In genomic region chr2:102355526-102356380, GRCh38 we compare ENCODE assay signal across 1 cellular context.
TF ChIP-seq lines count a peak whose summit lies in the region.

Gene IL18R1 (plus strand): TSS chr2:102355796. CDS start chr2:102362661, 6,865 bp downstream.

TF ChIP-seq in HepG2, 621 proteins besides CTCF, POLR2A, EP300 and RAD21 (continued from another document and continues in another):
- TF ChIP-seq AFF4 (CRISPR knock-in tag; IDR thresholded peaks at IDR 0.05) (no peak), HINFP (CRISPR knock-in tag; IDR thresholded peaks at IDR 0.05; ENCODE audit: low read depth) (0 out of 2 replicates have a peak, but pooled peaks have one; percentile 33), ELF3 (CRISPR knock-in tag; IDR thresholded peaks at IDR 0.05) (peak; percentile 64), ZNF646 (CRISPR knock-in tag; IDR thresholded peaks at IDR 0.05) (no peak), DPF2 (CRISPR knock-in tag; IDR thresholded peaks at IDR 0.05; ENCODE audit: borderline replicate concordance, low read depth) (no peak), ZBED4 (CRISPR knock-in tag; IDR thresholded peaks at IDR 0.05; ENCODE audit: borderline replicate concordance) (peak; percentile 77; the same call in 1 of the 2 replicates), ETV6 (CRISPR knock-in tag; conservative IDR thresholded peaks at IDR 0.05) (peak; percentile 86), RARA (CRISPR knock-in tag; IDR thresholded peaks at IDR 0.05) (0 out of 2 replicates have a peak, but pooled peaks have one; percentile 31), SAP130 (CRISPR knock-in tag; IDR thresholded peaks at IDR 0.05; ENCODE audit: low read depth) (0 out of 2 replicates have a peak, but pooled peaks have one; percentile 33), ZBTB7A (CRISPR knock-in tag; IDR thresholded peaks at IDR 0.05) (0 out of 2 replicates have a peak, but pooled peaks have one; percentile 71), ZNF567 (CRISPR knock-in tag; IDR thresholded peaks at IDR 0.05; ENCODE audit: borderline replicate concordance) (0 out of 2 replicates have a peak, but pooled peaks have one; percentile 76), NRL (CRISPR knock-in tag; IDR thresholded peaks at IDR 0.05; ENCODE audit: borderline replicate concordance) (peak; percentile 56), YY1 (IDR thresholded peaks at IDR 0.05; ENCODE audit: insufficient read depth, insufficient replicate concordance, low read depth, low read length) (peak; percentile 82), TCF12 (IDR thresholded peaks at IDR 0.05) (no peak), TCF12 (CRISPR knock-in tag; IDR thresholded peaks at IDR 0.05) (peak; percentile 74; the same call in 1 of the 2 replicates), ZNF331 (CRISPR knock-in tag; IDR thresholded peaks at IDR 0.05) (peak; percentile 79), MED8 (CRISPR knock-in tag; IDR thresholded peaks at IDR 0.05; ENCODE audit: insufficient replicate concordance) (no peak), ZNF12 (CRISPR knock-in tag; IDR thresholded peaks at IDR 0.05) (no peak), RFX1 (IDR thresholded peaks at IDR 0.05) (no peak), TRAFD1 (CRISPR knock-in tag; IDR thresholded peaks at IDR 0.05; ENCODE audit: borderline replicate concordance) (no peak), SMAD3 (CRISPR knock-in tag; IDR thresholded peaks at IDR 0.05) (peak; percentile 65; the same call in 1 of the 2 replicates), ZNF678 (CRISPR knock-in tag; IDR thresholded peaks at IDR 0.05) (no peak), DMAP1 (CRISPR knock-in tag; IDR thresholded peaks at IDR 0.05) (no peak; the same call in 1 of the 2 replicates), PCBP1 (IDR thresholded peaks at IDR 0.05; ENCODE audit: borderline replicate concordance, low read depth, low read length) (0 out of 2 replicates have a peak, but pooled peaks have one; percentile 21), ZNF441 (CRISPR knock-in tag; IDR thresholded peaks at IDR 0.05; ENCODE audit: borderline replicate concordance) (no peak), ZNF790 (CRISPR knock-in tag; IDR thresholded peaks at IDR 0.05; ENCODE audit: borderline replicate concordance) (no peak), ZFY (CRISPR knock-in tag; IDR thresholded peaks at IDR 0.05) (peak; percentile 75), NR1H2 (CRISPR knock-in tag; IDR thresholded peaks at IDR 0.05; ENCODE audit: borderline replicate concordance, low read depth) (no peak), ZNF34 (CRISPR knock-in tag; IDR thresholded peaks at IDR 0.05; ENCODE audit: borderline replicate concordance) (no peak), ZSCAN22 (CRISPR knock-in tag; IDR thresholded peaks at IDR 0.05) (no peak), FOXJ3 (CRISPR knock-in tag; IDR thresholded peaks at IDR 0.05; ENCODE audit: borderline replicate concordance) (no peak), ZNF264 (CRISPR knock-in tag; IDR thresholded peaks at IDR 0.05) (no peak), ZNF816 (CRISPR knock-in tag; IDR thresholded peaks at IDR 0.05; ENCODE audit: borderline replicate concordance) (0 out of 2 replicates have a peak, but pooled peaks have one; percentile 18), ZNF501 (CRISPR knock-in tag; IDR thresholded peaks at IDR 0.05) (peak; percentile 92), KAT2B (IDR thresholded peaks at IDR 0.05; ENCODE audit: borderline replicate concordance, low read depth, low read length) (no peak), ZNF574 (CRISPR knock-in tag; IDR thresholded peaks at IDR 0.05) (peak; percentile 75), ZFP90 (CRISPR knock-in tag; IDR thresholded peaks at IDR 0.05; ENCODE audit: borderline replicate concordance) (peak; percentile 78; the same call in 1 of the 2 replicates), ARHGAP35 (CRISPR knock-in tag; IDR thresholded peaks at IDR 0.05; ENCODE audit: borderline replicate concordance) (peak; percentile 65; the same call in 1 of the 2 replicates), HNF4G (IDR thresholded peaks at IDR 0.05; ENCODE audit: borderline replicate concordance, low read depth, low read length) (0 out of 2 replicates have a peak, but pooled peaks have one; percentile 12), HNF4G (CRISPR knock-in tag; IDR thresholded peaks at IDR 0.05; ENCODE audit: borderline replicate concordance, low read depth) (peak; percentile 63; the same call in 1 of the 2 replicates), EEA1 (CRISPR knock-in tag; IDR thresholded peaks at IDR 0.05; ENCODE audit: borderline replicate concordance) (peak; percentile 83; the same call in 1 of the 2 replicates), ZSCAN31 (CRISPR knock-in tag; IDR thresholded peaks at IDR 0.05; ENCODE audit: low read depth) (0 out of 2 replicates have a peak, but pooled peaks have one; percentile 30), ZNF564 (CRISPR knock-in tag; IDR thresholded peaks at IDR 0.05) (peak; percentile 70; the same call in 1 of the 2 replicates)
